In genomic region chrX:18886005-18886343, GRCh38 we compare ENCODE assay signal across 8 cellular contexts.
DNase-seq lines count a peak whose midpoint lies in the region; ATAC-seq and TF ChIP-seq lines count a peak whose summit lies in the region.

No MANE protein-coding gene starts in this region.

- H3K27me3 ChIP-seq in WERI-Rb-1 (ENCODE audit: insufficient read depth, low read depth, severe bottlenecking) (no peaks in the 10 kb centered on the region), subcutaneous abdominal adipose tissue (ENCODE audit: control insufficient read depth in 5 of 5, insufficient read depth in 4 of 5, low read length in 5 of 5) (peaks cover 0 to 10% (median 9%) of the 10 kb centered on the region in 5 donors), A673 (replicated peaks; ENCODE audit: insufficient read depth, low read depth, low read length, poor library complexity) (no peaks in the 10 kb centered on the region)

- ATAC-seq in GM19023 (IDR thresholded peaks at IDR 0.05; ENCODE audit: unreplicated experiment) (peak; percentile 27), HG02852 (IDR thresholded peaks at IDR 0.05; ENCODE audit: unreplicated experiment) (peak; percentile 32), HG03097 (IDR thresholded peaks at IDR 0.05; ENCODE audit: low FRiP score, unreplicated experiment) (no peak)

- no peaks in the 10 kb centered on the region for H3K36me3 ChIP-seq in WERI-Rb-1
- no peaks in the 10 kb centered on the region for H3K36me3 ChIP-seq in subcutaneous abdominal adipose tissue (ENCODE audit: control insufficient read depth in 5 of 5, insufficient read depth in 5 of 5, low read length in 5 of 5)
- H3K36me3 ChIP-seq in A673 (ENCODE audit: insufficient read depth, low read length, poor library complexity, severe bottlenecking) = no peaks in the 10 kb centered on the region

- H3K9me3 ChIP-seq in WERI-Rb-1 (ENCODE audit: severe bottlenecking) = no peaks in the 10 kb centered on the region
- H3K9me3 ChIP-seq in iPS-18c (ENCODE audit: control insufficient read depth, insufficient read depth, low read length) = peaks cover 19% of the 10 kb centered on the region
- H3K9me3 ChIP-seq in subcutaneous abdominal adipose tissue (ENCODE audit: control insufficient read depth in 5 of 5, low read length in 5 of 5) = peaks cover 0 to 8% (median 4%) of the 10 kb centered on the region in 5 donors
- no peaks in the 10 kb centered on the region for H3K9me3 ChIP-seq in A673 (ENCODE audit: low read depth, low read length, poor library complexity, severe bottlenecking)

- peak overlapping the region; percentile 16 to 67 (median 31) for H3K9ac ChIP-seq in subcutaneous abdominal adipose tissue (ENCODE audit: low read length in 5 of 5)

- CTCF ChIA-PET in A673 (lab: Charles Lee) = interaction anchor here (0.6 to 1.3 kb wide), 2 partner anchors 448 to 476 kb away, joined by 4 read pairs; no protein-coding TSS in a partner anchor

- H3K27ac ChIP-seq in WERI-Rb-1 = peak overlapping the region; percentile 91
- H3K27ac ChIP-seq in subcutaneous abdominal adipose tissue (ENCODE audit: low read depth, low read length) = peak overlapping the region; percentile 67
- H3K27ac ChIP-seq in A673 (ENCODE audit: low read depth, low read length, poor library complexity, severe bottlenecking) = no peak overlapping the region

- no peak for DNase-seq in WERI-Rb-1
- no peak for DNase-seq in amygdala (lab: John Stamatoyannopoulos, UW)
- no peak for DNase-seq in A673 (ENCODE audit: low spot score)

- H3K4me3 ChIP-seq in WERI-Rb-1 (ENCODE audit: low read depth, low read length) (peak overlapping the region; percentile 15; the same call in 1 of the 2 replicates), iPS-18c (ENCODE audit: insufficient read depth, low read depth, low read length) (0 out of 2 replicates have a peak overlapping the region, but pooled peaks have one; percentile 22), subcutaneous abdominal adipose tissue (ENCODE audit: low read depth in 1 of 5, low read length in 5 of 5) (peak overlapping the region; percentile 55 to 77 (median 62)), A673 (ENCODE audit: low read depth, low read length, poor library complexity, severe bottlenecking) (no peak overlapping the region)

- POLR2A ChIA-PET in A673 (lab: Charles Lee; ENCODE audit: low non-redundant PET) = interaction anchor here (0.5 kb wide), 1 partner anchor 291 kb away, joined by 3 read pairs; no protein-coding TSS in a partner anchor

- no TSS peak for BruUV-seq in A673 (replicated peaks; lab: Mats Ljungman, UMichigan)

- TF ChIP-seq CTCF in WERI-Rb-1 (IDR thresholded peaks at IDR 0.05; ENCODE audit: low read depth, low read length) (no peak), A673 (conservative IDR thresholded peaks at IDR 0.05; ENCODE audit: low read depth, low read length) (no peak)

- H3K4me1 ChIP-seq in subcutaneous abdominal adipose tissue (ENCODE audit: control insufficient read depth in 5 of 5, insufficient read depth in 5 of 5, low read length in 5 of 5) (peaks cover 0 to 40% (median 27%) of the 10 kb centered on the region in 5 donors), A673 (ENCODE audit: insufficient read depth, low read length, poor library complexity, severe bottlenecking) (peaks cover 31% of the 10 kb centered on the region)

- intact Hi-C loops in A673 (cut with micrococcal nuclease; ENCODE audit: unreplicated experiment) = loop anchor here (10.0 kb wide), 1 partner anchor 211 kb away; the partner anchor contains the start of gene RS1
